ENCODE assay signal across 29 cellular contexts in the genomic region with DNA sequence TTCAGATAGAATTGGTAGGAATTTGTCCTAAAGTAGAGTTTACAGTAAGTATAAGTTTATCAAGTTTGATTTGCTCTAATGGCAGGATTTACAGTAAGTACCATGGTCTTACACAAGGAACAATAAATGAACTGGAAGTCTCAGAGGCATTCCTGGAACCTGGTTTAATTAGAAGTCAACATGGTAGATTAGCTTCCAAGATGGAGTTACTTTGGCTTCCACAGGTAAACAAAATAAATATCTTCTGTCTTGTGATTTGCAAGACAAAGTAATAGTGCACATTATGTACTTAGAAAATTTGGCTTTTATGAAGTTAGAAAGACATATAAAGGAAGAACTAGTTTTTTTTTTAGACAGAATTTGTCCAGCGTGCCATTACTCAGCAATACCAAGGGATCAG.
"Had no signal": no experiment of that assay in that cellular context is flagged by ENCODE, and none has a peak within 500 bp of the region (broad histone marks: within the 10 kb centered on the region; RNA-seq: fewer than 3 reads in every experiment).

No MANE protein-coding gene starts in this region.

- H3K27ac ChIP-seq: colonic mucosa, coronary artery, dorsolateral prefrontal cortex, epithelial cell of prostate, esophagus muscularis mucosa, esophagus squamous epithelium, foreskin keratinocyte, gastrocnemius medialis, gastroesophageal sphincter, heart left ventricle, heart right ventricle had no signal

- H3K27me3 Mint-ChIP-seq: dendritic cell treated with granulocyte-macrophage colony-stimulating factor and Interleukin-4, amounts not matched to agents 40 ng/mL and 50 ng/mL, for 4 days; effector memory CD8-positive, alpha-beta T cell had no signal

- H3K36me3 ChIP-seq: colonic mucosa, esophagus muscularis mucosa, esophagus squamous epithelium, gastrocnemius medialis, gastroesophageal sphincter, heart left ventricle, heart right ventricle had no signal

- DNase-seq: colonic mucosa; cortex of kidney; dermis blood vessel endothelial cell; dorsolateral prefrontal cortex; effector CD4-positive, alpha-beta T cell; effector CD8-positive, alpha-beta T cell; effector memory CD4-positive, alpha-beta T cell; effector memory CD8-positive, alpha-beta T cell; endodermal cell; erythroblast; esophagus squamous epithelium; foreskin fibroblast; foreskin keratinocyte; foreskin melanocyte; gastrocnemius medialis; glutamatergic neuron; head of caudate nucleus; heart left ventricle; heart right ventricle had no signal

- H3K4me3 ChIP-seq: colonic mucosa, coronary artery, dorsolateral prefrontal cortex, esophagus muscularis mucosa, esophagus squamous epithelium, gastrocnemius medialis, gastroesophageal sphincter, heart left ventricle, heart right ventricle had no signal

- H3K27ac Mint-ChIP-seq: dendritic cell treated with granulocyte-macrophage colony-stimulating factor and Interleukin-4, amounts not matched to agents 40 ng/mL and 50 ng/mL, for 4 days; effector memory CD8-positive, alpha-beta T cell; endodermal cell had no signal

- FAIRE-seq: colon, endometrium, endothelial cell of umbilical vein, frontal cortex had no signal

- H3K9me3 ChIP-seq: colonic mucosa, esophagus muscularis mucosa, esophagus squamous epithelium, gastrocnemius medialis, gastroesophageal sphincter had no signal

- ATAC-seq: effector memory CD8-positive, alpha-beta T cell; esophagus mucosa; foreskin keratinocyte; gastrocnemius medialis; gastroesophageal sphincter; heart left ventricle; heart right ventricle had no signal

- H3K27me3 ChIP-seq: colonic mucosa, esophagus muscularis mucosa, esophagus squamous epithelium, foreskin keratinocyte, gastrocnemius medialis, gastroesophageal sphincter, heart left ventricle, heart right ventricle had no signal

- H3K4me3 Mint-ChIP-seq: dendritic cell treated with granulocyte-macrophage colony-stimulating factor and Interleukin-4, amounts not matched to agents 40 ng/mL and 50 ng/mL, for 4 days; effector memory CD8-positive, alpha-beta T cell; endodermal cell had no signal

- H3K9me3 Mint-ChIP-seq: dendritic cell treated with granulocyte-macrophage colony-stimulating factor and Interleukin-4, amounts not matched to agents 40 ng/mL and 50 ng/mL, for 4 days; effector memory CD8-positive, alpha-beta T cell had no signal

- H3K4me1 ChIP-seq: colonic mucosa, esophagus muscularis mucosa, esophagus squamous epithelium, foreskin keratinocyte, gastrocnemius medialis, gastroesophageal sphincter, heart left ventricle, heart right ventricle had no signal
